ENCODE assay signal across 1 cellular context in genomic region chr17:27513849-27514248, GRCh38.
TF ChIP-seq lines count a peak whose summit lies in the region.

No MANE protein-coding gene starts in this region.

TF ChIP-seq in GM23338, 12 proteins besides CTCF, POLR2A, EP300 and RAD21 (continued from another document):
- TF ChIP-seq, protein P1, sequence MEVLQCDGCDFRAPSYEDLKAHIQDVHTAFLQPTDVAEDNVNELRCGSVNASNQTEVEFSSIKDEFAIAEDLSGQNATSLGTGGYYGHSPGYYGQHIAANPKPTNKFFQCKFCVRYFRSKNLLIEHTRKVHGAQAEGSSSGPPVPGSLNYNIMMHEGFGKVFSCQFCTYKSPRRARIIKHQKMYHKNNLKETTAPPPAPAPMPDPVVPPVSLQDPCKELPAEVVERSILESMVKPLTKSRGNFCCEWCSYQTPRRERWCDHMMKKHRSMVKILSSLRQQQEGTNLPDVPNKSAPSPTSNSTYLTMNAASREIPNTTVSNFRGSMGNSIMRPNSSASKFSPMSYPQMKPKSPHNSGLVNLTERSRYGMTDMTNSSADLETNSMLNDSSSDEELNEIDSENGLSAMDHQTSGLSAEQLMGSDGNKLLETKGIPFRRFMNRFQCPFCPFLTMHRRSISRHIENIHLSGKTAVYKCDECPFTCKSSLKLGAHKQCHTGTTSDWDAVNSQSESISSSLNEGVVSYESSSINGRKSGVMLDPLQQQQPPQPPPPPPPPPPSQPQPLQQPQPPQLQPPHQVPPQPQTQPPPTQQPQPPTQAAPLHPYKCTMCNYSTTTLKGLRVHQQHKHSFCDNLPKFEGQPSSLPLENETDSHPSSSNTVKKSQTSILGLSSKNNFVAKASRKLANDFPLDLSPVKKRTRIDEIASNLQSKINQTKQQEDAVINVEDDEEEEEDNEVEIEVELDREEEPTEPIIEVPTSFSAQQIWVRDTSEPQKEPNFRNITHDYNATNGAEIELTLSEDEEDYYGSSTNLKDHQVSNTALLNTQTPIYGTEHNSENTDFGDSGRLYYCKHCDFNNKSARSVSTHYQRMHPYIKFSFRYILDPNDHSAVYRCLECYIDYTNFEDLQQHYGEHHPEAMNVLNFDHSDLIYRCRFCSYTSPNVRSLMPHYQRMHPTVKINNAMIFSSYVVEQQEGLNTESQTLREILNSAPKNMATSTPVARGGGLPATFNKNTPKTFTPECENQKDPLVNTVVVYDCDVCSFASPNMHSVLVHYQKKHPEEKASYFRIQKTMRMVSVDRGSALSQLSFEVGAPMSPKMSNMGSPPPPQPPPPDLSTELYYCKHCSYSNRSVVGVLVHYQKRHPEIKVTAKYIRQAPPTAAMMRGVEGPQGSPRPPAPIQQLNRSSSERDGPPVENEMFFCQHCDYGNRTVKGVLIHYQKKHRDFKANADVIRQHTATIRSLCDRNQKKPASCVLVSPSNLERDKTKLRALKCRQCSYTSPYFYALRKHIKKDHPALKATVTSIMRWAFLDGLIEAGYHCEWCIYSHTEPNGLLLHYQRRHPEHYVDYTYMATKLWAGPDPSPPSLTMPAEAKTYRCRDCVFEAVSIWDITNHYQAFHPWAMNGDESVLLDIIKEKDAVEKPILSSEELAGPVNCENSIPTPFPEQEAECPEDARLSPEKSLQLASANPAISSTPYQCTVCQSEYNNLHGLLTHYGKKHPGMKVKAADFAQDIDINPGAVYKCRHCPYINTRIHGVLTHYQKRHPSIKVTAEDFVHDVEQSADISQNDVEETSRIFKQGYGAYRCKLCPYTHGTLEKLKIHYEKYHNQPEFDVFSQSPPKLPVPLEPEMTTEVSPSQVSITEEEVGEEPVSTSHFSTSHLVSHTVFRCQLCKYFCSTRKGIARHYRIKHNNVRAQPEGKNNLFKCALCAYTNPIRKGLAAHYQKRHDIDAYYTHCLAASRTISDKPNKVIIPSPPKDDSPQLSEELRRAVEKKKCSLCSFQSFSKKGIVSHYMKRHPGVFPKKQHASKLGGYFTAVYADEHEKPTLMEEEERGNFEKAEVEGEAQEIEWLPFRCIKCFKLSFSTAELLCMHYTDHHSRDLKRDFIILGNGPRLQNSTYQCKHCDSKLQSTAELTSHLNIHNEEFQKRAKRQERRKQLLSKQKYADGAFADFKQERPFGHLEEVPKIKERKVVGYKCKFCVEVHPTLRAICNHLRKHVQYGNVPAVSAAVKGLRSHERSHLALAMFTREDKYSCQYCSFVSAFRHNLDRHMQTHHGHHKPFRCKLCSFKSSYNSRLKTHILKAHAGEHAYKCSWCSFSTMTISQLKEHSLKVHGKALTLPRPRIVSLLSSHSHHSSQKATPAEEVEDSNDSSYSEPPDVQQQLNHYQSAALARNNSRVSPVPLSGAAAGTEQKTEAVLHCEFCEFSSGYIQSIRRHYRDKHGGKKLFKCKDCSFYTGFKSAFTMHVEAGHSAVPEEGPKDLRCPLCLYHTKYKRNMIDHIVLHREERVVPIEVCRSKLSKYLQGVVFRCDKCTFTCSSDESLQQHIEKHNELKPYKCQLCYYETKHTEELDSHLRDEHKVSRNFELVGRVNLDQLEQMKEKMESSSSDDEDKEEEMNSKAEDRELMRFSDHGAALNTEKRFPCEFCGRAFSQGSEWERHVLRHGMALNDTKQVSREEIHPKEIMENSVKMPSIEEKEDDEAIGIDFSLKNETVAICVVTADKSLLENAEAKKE (CRISPR knock-in tag; IDR thresholded peaks at IDR 0.05): no peak
